Comparison of ENCODE assay signal across 30 cellular contexts in the genomic region with DNA sequence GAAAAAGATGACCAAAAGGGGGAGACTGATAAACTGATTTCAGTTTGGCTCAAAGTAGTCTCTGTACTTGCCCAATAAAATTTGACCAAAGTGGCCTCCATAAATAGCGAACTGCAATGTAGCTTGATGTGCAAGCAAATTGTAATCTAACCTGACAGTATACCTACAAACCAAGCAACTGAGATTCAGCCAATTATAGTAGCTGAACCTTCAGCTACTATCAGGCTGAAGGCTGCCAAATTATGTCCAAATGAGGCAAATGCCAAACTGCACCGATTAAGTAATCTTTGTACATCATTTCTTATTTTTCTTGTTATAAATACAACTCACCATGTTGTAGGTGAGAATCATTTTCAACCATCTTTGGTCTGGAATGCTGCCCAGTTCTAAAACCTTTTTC.
"Had no signal": no experiment of that assay in that cellular context is flagged by ENCODE, and none has a peak within 500 bp of the region (broad histone marks: within the 10 kb centered on the region; RNA-seq: fewer than 3 reads in every experiment).

No MANE protein-coding gene starts in this region.

- DNase-seq: activated B cell treated with CpG ODN at 0.5 μM for 24 hours; activated CD4-positive, alpha-beta memory T cell treated with anti-CD3 and anti-CD28 coated beads for 36 hours; activated CD4-positive, alpha-beta T cell treated with anti-CD3 and anti-CD28 coated beads for 4 hours; activated CD4-positive, alpha-beta T cell treated with anti-CD3 and anti-CD28 coated beads, Interleukin-2, amount 10 ng/mL, durations not matched to agents 24 days and 14 days; activated CD4-positive, alpha-beta T cell treated with anti-CD3 and anti-CD28 coated beads, Interleukin-2, amount 50 U/mL, for 1 hour; activated CD4-positive, alpha-beta T cell treated with anti-CD3 and anti-CD28 coated beads, Interleukin-2, amount 50 U/mL, for 4 hours; activated CD4-positive, CD25-positive, alpha-beta regulatory T cell treated with anti-CD3 and anti-CD28 coated beads, Interleukin-2, amount 50 U/mL, for 72 hours; activated CD8-positive, alpha-beta memory T cell treated with anti-CD3 and anti-CD28 coated beads, Interleukin-2, amount 50 U/mL, for 4 hours; activated CD8-positive, alpha-beta T cell treated with anti-CD3 and anti-CD28 coated beads for 36 hours; activated effector memory CD4-positive, alpha-beta T cell treated with anti-CD3 and anti-CD28 coated beads, Interleukin-2, amount 50 U/mL, for 16 hours; activated gamma-delta T cell treated with Interleukin-2 at 50 U/mL for 16 hours; activated naive CD4-positive, alpha-beta T cell; activated naive CD4-positive, alpha-beta T cell treated with anti-CD3 and anti-CD28 coated beads for 36 hours; activated naive CD4-positive, alpha-beta T cell treated with anti-CD3 and anti-CD28 coated beads, Interleukin-2, amount 50 U/mL, for 16 hours; activated naive CD8-positive, alpha-beta T cell treated with anti-CD3 and anti-CD28 coated beads for 36 hours; activated T-cell treated with anti-CD3 and anti-CD28 coated beads for 4 hours; activated T-cell treated with anti-CD3 and anti-CD28 coated beads, Interleukin-2, amount 50 U/mL, for 1 hour; activated T-cell treated with anti-CD3 and anti-CD28 coated beads, Interleukin-2, amount 50 U/mL, for 4 hours; activated T-cell treated with anti-CD3 and anti-CD28 coated beads, Interleukin-2, amount 50 U/mL, for 72 hours; adrenal gland; amniotic stem cell; aorta; body of pancreas; brain microvascular endothelial cell; central memory CD4-positive, alpha-beta T cell; colonic mucosa; T-helper 2 cell; T-helper 9 cell had no signal

- ATAC-seq: activated CD8-positive, alpha-beta T cell treated with anti-CD3 and anti-CD28 coated beads for 36 hours; activated naive CD4-positive, alpha-beta T cell treated with anti-CD3 and anti-CD28 coated beads, Interleukin-2, amount 50 U/mL, for 72 hours; activated T-cell treated with anti-CD3 and anti-CD28 coated beads, Interleukin-2, amount 50 U/mL, for 4 hours; activated T-cell treated with anti-CD3 and anti-CD28 coated beads, Interleukin-2, amount 50 U/mL, for 72 hours; activated T-helper 17 cell treated with anti-CD3 and anti-CD28 coated beads, Interleukin-2, amount 50 U/mL, for 72 hours; body of pancreas had no signal
